ENCODE assay signal across 38 cellular contexts in genomic region chr22:21092797-21093554, GRCh38. TPM values are rescaled to one million over a fixed set of nuclear protein-coding genes. Genes with fewer than 3 reads are reported as not detected.
"Had no signal": no experiment of that assay in that cellular context is flagged by ENCODE, and none has a peak within 500 bp of the region (broad histone marks: within the 10 kb centered on the region; RNA-seq: fewer than 3 reads in every experiment).

No MANE protein-coding gene starts in this region.

- H3K36me3 ChIP-seq: ascending aorta, SJCRH30 had no signal

- H3K4me1 ChIP-seq: ascending aorta, SJCRH30 had no signal

- H3K9me3 ChIP-seq: ascending aorta, SJCRH30 had no signal

- H3K27ac ChIP-seq: ascending aorta, KMS-11, PC-9, RWPE1, SJCRH30, SK-N-MC had no signal

- H3K27me3 ChIP-seq: ascending aorta, SJCRH30 had no signal

- H3K4me2 ChIP-seq: KMS-11, PC-9 had no signal

- DNase-seq: activated CD4-positive, alpha-beta T cell treated with anti-CD3 and anti-CD28 coated beads for 36 hours; activated CD4-positive, alpha-beta T cell treated with anti-CD3 and anti-CD28 coated beads, Interleukin-2, amount 10 ng/mL, durations not matched to agents 7 days and 5 days; activated CD4-positive, alpha-beta T cell treated with anti-CD3 and anti-CD28 coated beads, Interleukin-2, amount 50 U/mL, for 48 hours; activated CD8-positive, alpha-beta T cell treated with anti-CD3 and anti-CD28 coated beads, Interleukin-2, amount 10 ng/mL, durations not matched to agents 7 days and 5 days; activated gamma-delta T cell; activated naive CD4-positive, alpha-beta T cell treated with Interleukin-2 at 50 U/mL for 16 hours; activated naive CD8-positive, alpha-beta T cell treated with anti-CD3 and anti-CD28 coated beads, Interleukin-2, amount 10 ng/mL, durations not matched to agents 7 days and 5 days; activated T-cell treated with anti-CD3 and anti-CD28 coated beads, Interleukin-2, amount 50 U/mL, for 24 hours; amygdala; caudate nucleus; cerebellar nuclear complex; MM.1S; NCI-H1092 treated with DMSO at 0.1 percent for 48 hours; NCI-H1417; NCI-H146; NCI-H187; NCI-H2029 treated with DMSO at 0.1 percent for 48 hours; NCI-H2107; NCI-H2171; NCI-H510A; NCI-H526; NCI-H748 treated with DMSO at 0.1 percent for 48 hours; NK-92 treated with Interleukin-12 subunit alpha and Interleukin-12 subunit beta, amount 100 ng/mL, for 24 hours; PC-9; SJCRH30; T1000 had no signal

- ATAC-seq: activated CD4-positive, alpha-beta T cell treated with anti-CD3 and anti-CD28 coated beads for 36 hours; activated CD4-positive, CD25-positive, alpha-beta regulatory T cell treated with anti-CD3 and anti-CD28 coated beads, Interleukin-2, amount 50 U/mL, for 24 hours; activated CD8-positive, alpha-beta T cell treated with anti-CD3 and anti-CD28 coated beads, Interleukin-2, amount 10 ng/mL, durations not matched to agents 7 days and 5 days; Right ventricle myocardium inferior; WTC11 had no signal

- FAIRE-seq: RCC 7860 had no signal

- H3K4me3 ChIP-seq: ascending aorta, PC-9, SJCRH30, SK-N-MC had no signal

- H2AFZ ChIP-seq: PC-9 had no signal

RNA-seq across cellular contexts. Expression of gene LRRC74B, which starts 47.2 kb away (rescaled TPM):
- total RNA-seq: activated CD4-positive, alpha-beta T cell treated with anti-CD3 and anti-CD28 coated beads for 36 hours; activated CD4-positive, alpha-beta T cell treated with anti-CD3 and anti-CD28 coated beads, Interleukin-2, amount 10 ng/mL, durations not matched to agents 7 days and 5 days; activated CD8-positive, alpha-beta T cell treated with anti-CD3 and anti-CD28 coated beads, Interleukin-2, amount 10 ng/mL, durations not matched to agents 7 days and 5 days; activated naive CD8-positive, alpha-beta T cell treated with anti-CD3 and anti-CD28 coated beads, Interleukin-2, amount 10 ng/mL, durations not matched to agents 7 days and 5 days; activated T-helper 2 cell treated with anti-CD3 and anti-CD28 coated beads, Interferon-gamma antibody, Interleukin-2, Interleukin-4, amounts not matched to agents 10 μg/mL and 5 μg/mL and 100 μg/mL, durations not matched to agents 14 hours and 24 hours and 36 hours; PC-9; Right ventricle myocardium inferior; SJCRH30; T-helper 1 cell treated with Interleukin-12 subunit alpha and Interleukin-12 subunit beta and Interleukin-4 antibody, amounts not matched to agents 30 ng/mL and 1 ng/mL, for 36 hours; T-helper 2 cell treated with Interferon-gamma antibody and Interleukin-4, amounts not matched to agents 100 ng/mL and 5 ng/mL, for 36 hours; WTC11 had no signal
- polyA plus RNA-seq: adipose tissue had no signal
